ENCODE assay signal across 10 cellular contexts in the genomic region with DNA sequence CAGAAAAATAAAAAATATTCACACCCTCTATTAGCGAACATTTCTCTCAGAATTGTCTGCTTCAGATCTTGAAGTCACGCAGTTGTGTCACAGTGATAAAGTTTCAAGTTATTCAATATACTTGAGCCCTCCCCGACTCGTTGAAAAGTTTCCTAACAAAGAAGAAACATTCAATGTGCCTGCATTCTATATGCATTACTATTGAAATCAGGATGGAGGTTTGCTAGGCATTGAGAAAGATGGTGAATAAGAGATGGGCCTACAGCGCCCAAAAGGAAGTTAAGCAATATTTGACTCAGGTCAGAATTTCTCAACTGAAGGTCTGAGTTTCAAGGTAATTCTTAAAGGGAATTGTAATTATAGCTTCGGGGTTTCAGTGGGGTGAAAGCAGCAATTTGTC. TPM values are rescaled to one million over a fixed set of nuclear protein-coding genes. Genes with fewer than 3 reads are reported as not detected.
DNase-seq lines count a peak whose midpoint lies in the region; ATAC-seq and TF ChIP-seq lines count a peak whose summit lies in the region.
"Had no signal": no experiment of that assay in that cellular context is flagged by ENCODE, and none has a peak within 500 bp of the region (broad histone marks: within the 10 kb centered on the region; RNA-seq: fewer than 3 reads in every experiment).

No MANE protein-coding gene starts in this region.

- no peaks in the 10 kb centered on the region for H3K27me3 ChIP-seq in lower lobe of right lung (ENCODE audit: low read depth)
- H3K27me3 ChIP-seq: MG63 had no signal

- peaks cover 8% of the 10 kb centered on the region for H3K4me1 ChIP-seq in lower lobe of right lung

- TF ChIP-seq CTCF in astrocyte of the spinal cord (IDR thresholded peaks at IDR 0.05; ENCODE audit: low read depth, low read length) (no peak), lower lobe of right lung (IDR thresholded peaks at IDR 0.05) (no peak)

- ATAC-seq in lower lobe of right lung: peak in 1 of 2 donors; percentile 67
- no peak for ATAC-seq in GM19395 (IDR thresholded peaks at IDR 0.05; ENCODE audit: unreplicated experiment)

- peaks cover 12% of the 10 kb centered on the region for H3K36me3 ChIP-seq in lower lobe of right lung
- H3K36me3 ChIP-seq: MG63 had no signal

- intact Hi-C loops in lower lobe of right lung (cut with DNase I): no loop called here

- peak; percentile 3 for DNase-seq in ACHN
- DNase-seq in KBM-7: peak; percentile 51
- peak; percentile 20 for DNase-seq in astrocyte of the spinal cord (ENCODE audit: low read depth, low spot score)
- DNase-seq in lower lobe of right lung: no peak
- DNase-seq in NCI-H446 treated with DMSO at 0.1 percent for 48 hours (lab: John Stamatoyannopoulos, UW): no peak
- DNase-seq in activated CD4-positive, alpha-beta T cell treated with anti-CD3 and anti-CD28 coated beads, Interleukin-2, amount 50 U/mL, for 1 hour: no peak
- no peak for DNase-seq in H4 (ENCODE audit: low spot score)
- DNase-seq: MG63; stimulated activated CD4-positive, alpha-beta T cell treated with anti-CD3 and anti-CD28 coated beads, Interleukin-2, amount 100 ng/mL, for 24 hours had no signal

- H3K9me3 ChIP-seq in lower lobe of right lung: no peaks in the 10 kb centered on the region
- H3K9me3 ChIP-seq: MG63 had no signal

- no peak overlapping the region for H3K4me3 ChIP-seq in astrocyte of the spinal cord (ENCODE audit: low read depth, low read length)
- no peak overlapping the region for H3K4me3 ChIP-seq in lower lobe of right lung
- H3K4me3 ChIP-seq: MG63 had no signal

- in situ Hi-C loops in ACHN (cut with HindIII; ENCODE audit: low pct_ligation_motif_present, low pct_unique_long_range_greater_than_20kb, low sequenced_read_pairs): no loop called here
- in situ Hi-C loops in KBM-7 (cut with MboI; ENCODE audit: low pct_unique_long_range_greater_than_20kb, low sequenced_read_pairs): loop anchor here (25.0 kb wide), 1 partner anchor 378 kb away; the partner anchor contains the start of gene GEMIN8
- in situ Hi-C loops in astrocyte of the spinal cord (cut with HindIII; ENCODE audit: low sequenced_read_pairs): no loop called here

- peak overlapping the region; percentile 18 for H3K27ac ChIP-seq in lower lobe of right lung

RNA-seq across cellular contexts. Expression of gene TCEANC, which starts 6.1 kb away (rescaled TPM):
- 8.4 TPM for total RNA-seq in lower lobe of right lung
- total RNA-seq in H4 (2014; rRNA removed; shearing (Covaris generic)): 3.5 and 4.4 TPM in 2 replicates

RNA-seq across cellular contexts. Expression of gene RAB9A, which starts 29.9 kb away (rescaled TPM):
- 32.8 TPM for total RNA-seq in lower lobe of right lung
- 131 and 159 TPM in 2 replicates for total RNA-seq in H4 (2014; rRNA removed; shearing (Covaris generic))

Comparison
In these comparisons a context has a peak if more than half of its experiments do, and no peak if none do; other contexts are left out.
1. DNase-seq: peak in ACHN (single experiment), KBM-7 (single experiment) and astrocyte of the spinal cord (single experiment); none in lower lobe of right lung (single experiment), NCI-H446 treated with DMSO at 0.1 percent for 48 hours (single experiment), activated CD4-positive, alpha-beta T cell treated with anti-CD3 and anti-CD28 coated beads, Interleukin-2, amount 50 U/mL, for 1 hour (single experiment) and H4 (single experiment).